Comparison of ENCODE assay signal across 1 cellular context in the genomic region with DNA sequence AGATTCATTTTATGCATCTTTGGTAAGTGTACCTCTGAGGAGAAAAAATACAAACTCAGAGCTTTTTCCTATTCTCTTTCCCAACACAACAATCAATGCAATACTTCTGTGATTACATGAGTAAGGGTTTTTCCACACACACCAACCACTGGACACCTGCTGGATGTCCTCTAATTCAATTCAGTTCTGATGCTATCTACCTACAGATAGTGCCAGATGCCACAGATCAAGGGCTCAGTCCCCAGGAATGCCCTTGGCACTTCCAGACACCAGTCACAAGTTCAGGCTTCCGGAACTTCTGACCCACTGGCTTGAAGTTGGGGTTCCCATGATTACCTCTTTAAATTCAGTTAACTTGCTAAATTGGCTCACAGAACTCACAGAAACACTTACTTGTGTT.
TF ChIP-seq lines count a peak whose summit lies in the region.

No MANE protein-coding gene starts in this region.

TF ChIP-seq in SK-N-SH treated with all-trans-retinoic acid at 6 μM for 48 hours, 23 proteins besides CTCF, POLR2A, EP300 and RAD21 (continued from another document):
- TF ChIP-seq OSR1 (CRISPR knock-in tag; IDR thresholded peaks at IDR 0.05) (no peak), RARB (CRISPR knock-in tag; IDR thresholded peaks at IDR 0.05) (no peak), ARNTL (CRISPR knock-in tag; IDR thresholded peaks at IDR 0.05; ENCODE audit: borderline replicate concordance, low read depth) (no peak), ZC3H10 (CRISPR knock-in tag; IDR thresholded peaks at IDR 0.05) (no peak), ZNF565 (CRISPR knock-in tag; conservative IDR thresholded peaks at IDR 0.05; ENCODE audit: low read depth) (no peak), TCF4 (CRISPR knock-in tag; IDR thresholded peaks at IDR 0.05; ENCODE audit: borderline replicate concordance) (no peak; the same call in 1 of the 2 replicates), ZNF8 (CRISPR knock-in tag; IDR thresholded peaks at IDR 0.05) (no peak), SNAI2 (CRISPR knock-in tag; IDR thresholded peaks at IDR 0.05) (no peak), GLIS3 (CRISPR knock-in tag; IDR thresholded peaks at IDR 0.05) (no peak), TOX (CRISPR knock-in tag; IDR thresholded peaks at IDR 0.05; ENCODE audit: borderline replicate concordance) (no peak), ZFP30 (CRISPR knock-in tag; IDR thresholded peaks at IDR 0.05) (no peak), ISL1 (CRISPR knock-in tag; IDR thresholded peaks at IDR 0.05) (no peak), ZNF70 (CRISPR knock-in tag; IDR thresholded peaks at IDR 0.05) (no peak)
- TF ChIP-seq, protein P1, sequence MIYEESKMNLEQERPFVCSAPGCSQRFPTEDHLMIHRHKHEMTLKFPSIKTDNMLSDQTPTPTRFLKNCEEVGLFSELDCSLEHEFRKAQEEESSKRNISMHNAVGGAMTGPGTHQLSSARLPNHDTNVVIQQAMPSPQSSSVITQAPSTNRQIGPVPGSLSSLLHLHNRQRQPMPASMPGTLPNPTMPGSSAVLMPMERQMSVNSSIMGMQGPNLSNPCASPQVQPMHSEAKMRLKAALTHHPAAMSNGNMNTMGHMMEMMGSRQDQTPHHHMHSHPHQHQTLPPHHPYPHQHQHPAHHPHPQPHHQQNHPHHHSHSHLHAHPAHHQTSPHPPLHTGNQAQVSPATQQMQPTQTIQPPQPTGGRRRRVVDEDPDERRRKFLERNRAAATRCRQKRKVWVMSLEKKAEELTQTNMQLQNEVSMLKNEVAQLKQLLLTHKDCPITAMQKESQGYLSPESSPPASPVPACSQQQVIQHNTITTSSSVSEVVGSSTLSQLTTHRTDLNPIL (CRISPR knock-in tag; IDR thresholded peaks at IDR 0.05; ENCODE audit: low read depth) = no peak
- TF ChIP-seq, protein P2, sequence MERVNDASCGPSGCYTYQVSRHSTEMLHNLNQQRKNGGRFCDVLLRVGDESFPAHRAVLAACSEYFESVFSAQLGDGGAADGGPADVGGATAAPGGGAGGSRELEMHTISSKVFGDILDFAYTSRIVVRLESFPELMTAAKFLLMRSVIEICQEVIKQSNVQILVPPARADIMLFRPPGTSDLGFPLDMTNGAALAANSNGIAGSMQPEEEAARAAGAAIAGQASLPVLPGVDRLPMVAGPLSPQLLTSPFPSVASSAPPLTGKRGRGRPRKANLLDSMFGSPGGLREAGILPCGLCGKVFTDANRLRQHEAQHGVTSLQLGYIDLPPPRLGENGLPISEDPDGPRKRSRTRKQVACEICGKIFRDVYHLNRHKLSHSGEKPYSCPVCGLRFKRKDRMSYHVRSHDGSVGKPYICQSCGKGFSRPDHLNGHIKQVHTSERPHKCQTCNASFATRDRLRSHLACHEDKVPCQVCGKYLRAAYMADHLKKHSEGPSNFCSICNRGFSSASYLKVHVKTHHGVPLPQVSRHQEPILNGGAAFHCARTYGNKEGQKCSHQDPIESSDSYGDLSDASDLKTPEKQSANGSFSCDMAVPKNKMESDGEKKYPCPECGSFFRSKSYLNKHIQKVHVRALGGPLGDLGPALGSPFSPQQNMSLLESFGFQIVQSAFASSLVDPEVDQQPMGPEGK (CRISPR knock-in tag; IDR thresholded peaks at IDR 0.05; ENCODE audit: borderline replicate concordance) = no peak
